ENCODE assay signal across 25 cellular contexts in genomic region chr17:6596511-6596910, GRCh38. TPM values are rescaled to one million over a fixed set of nuclear protein-coding genes. Genes with fewer than 3 reads are reported as not detected.
A peak's percentile ranks its signal among the peaks of the same experiment; 100 is the strongest.
DNase-seq lines count a peak whose midpoint lies in the region; ATAC-seq, FAIRE-seq and TF ChIP-seq lines count a peak whose summit lies in the region.
"Had no signal": no experiment of that assay in that cellular context is flagged by ENCODE, and none has a peak within 500 bp of the region (broad histone marks: within the 10 kb centered on the region; RNA-seq: fewer than 3 reads in every experiment).

No MANE protein-coding gene starts in this region.

- peak; percentile 87 for FAIRE-seq in A549 (lab: Jason Lieb, UNC)
- FAIRE-seq: A204.1, D721Med, GM12878, H54 had no signal

- H3K27ac ChIP-seq in A549 (no peak overlapping the region), SJCRH30 (peak overlapping the region; percentile 4; the same call in 1 of the 2 replicates), foreskin keratinocyte (no peak overlapping the region), esophagus muscularis mucosa (replicated peaks in 1 of 4) (no peak overlapping the region)
- H3K27ac ChIP-seq: BLaER1 treated with 17β-estradiol and CSF1 and Interleukin-3, amounts not matched to agents 10 nM and 100 nM had no signal

- DNase-seq in A549 (ENCODE audit: low read depth in 1 of 2, low spot score in 1 of 2) (no peak), SJCRH30 (peak in 1 of 2 experiments; percentile 11), fibroblast of gingiva (ENCODE audit: low read depth) (peak; percentile 19), foreskin keratinocyte (no peak), ecto neural progenitor cell (ENCODE audit: low spot score) (no peak), esophagus muscularis mucosa (ENCODE audit: extremely low spot score) (no peak)
- DNase-seq: ACHN; AML-193; BE2C; CD4-positive, alpha-beta T cell; CD8-positive, alpha-beta memory T cell; DMS 273 treated with DMSO at 0.1 percent for 48 hours; DMS79; EL; GDM1; GOT3 had no signal

- CTCF ChIA-PET in A549 (lab: Yijun Ruan, JAX): interaction anchor here (1.1 to 2.8 kb wide), 2 partner anchors 12 to 124 kb away, joined by 3 to 18 read pairs; no protein-coding TSS in a partner anchor

- H3K4me3 ChIP-seq in A549 (no peak overlapping the region), SJCRH30 (no peak overlapping the region), skeletal muscle satellite cell (ENCODE audit: low read length) (no peak overlapping the region), esophagus muscularis mucosa (no peak overlapping the region)
- H3K4me3 ChIP-seq: BLaER1 treated with 17β-estradiol and CSF1 and Interleukin-3, amounts not matched to agents 10 nM and 100 nM; GM12878; HAP-1 had no signal

- no peak for TF ChIP-seq POLR2A in A549 (IDR thresholded peaks at IDR 0.05; ENCODE audit: low read length)
- no peak for TF ChIP-seq POLR2A in esophagus muscularis mucosa (IDR thresholded peaks at IDR 0.05; ENCODE audit: low read depth)

- ATAC-seq in A549 (no peak), foreskin keratinocyte (no peak), HG03520 (IDR thresholded peaks at IDR 0.05; ENCODE audit: unreplicated experiment) (no peak)
- ATAC-seq: GM12878 had no signal

- no peak overlapping the region for H3K4me2 ChIP-seq in A549
- H3K4me2 ChIP-seq in skeletal muscle satellite cell (ENCODE audit: low read length): peak overlapping the region; percentile 31
- H3K4me2 ChIP-seq: BLaER1 treated with 17β-estradiol and CSF1 and Interleukin-3, amounts not matched to agents 10 nM and 100 nM had no signal

- peak overlapping the region; percentile 32 for H3K9ac ChIP-seq in skeletal muscle satellite cell (ENCODE audit: low read depth, low read length)
- H3K9ac ChIP-seq: BLaER1 treated with 17β-estradiol and CSF1 and Interleukin-3, amounts not matched to agents 10 nM and 100 nM had no signal

- POLR2A ChIA-PET in A549 (lab: Yijun Ruan, JAX): no interaction called here

- H3K36me3 ChIP-seq in SJCRH30 (peaks cover 11% of the 10 kb centered on the region), skeletal muscle satellite cell (ENCODE audit: insufficient read depth, low read length) (peaks cover 50% of the 10 kb centered on the region), esophagus muscularis mucosa (peaks cover 48 to 99% (median 69%) of the 10 kb centered on the region in 4 donors)

- H3K27me3 ChIP-seq in SJCRH30: no peaks in the 10 kb centered on the region
- H3K27me3 ChIP-seq in skeletal muscle satellite cell (ENCODE audit: control insufficient read depth, insufficient read depth, low read length): no peaks in the 10 kb centered on the region
- no peaks in the 10 kb centered on the region for H3K27me3 ChIP-seq in foreskin keratinocyte
- H3K27me3 ChIP-seq in esophagus muscularis mucosa: no peaks in the 10 kb centered on the region
- H3K27me3 ChIP-seq: BE2C; BLaER1 treated with 17β-estradiol and CSF1 and Interleukin-3, amounts not matched to agents 10 nM and 100 nM had no signal

- TF ChIP-seq CTCF in A549 (IDR thresholded peaks at IDR 0.05) (no peak), foreskin keratinocyte (conservative IDR thresholded peaks at IDR 0.05) (no peak), esophagus muscularis mucosa (IDR thresholded peaks at IDR 0.05) (no peak)

- TF ChIP-seq EP300 in A549 (IDR thresholded peaks at IDR 0.05) (no peak), esophagus muscularis mucosa (IDR thresholded peaks at IDR 0.05) (no peak)

- WGBS in A549 (ENCODE audit: missing lambda C conversion rate): 75% methylated on average over 2 of the region's 2 CpGs
- 77% methylated on average over 2 of the region's 2 CpGs for WGBS in esophagus muscularis mucosa

- intact Hi-C loops in esophagus muscularis mucosa (cut with DNase I): no loop called here

- TF ChIP-seq RAD21 in A549 (conservative IDR thresholded peaks at IDR 0.05 in 1 of 2, IDR thresholded peaks at IDR 0.05 in 1 of 2): no peak

- no peaks in the 10 kb centered on the region for H3K9me3 ChIP-seq in A549
- no peaks in the 10 kb centered on the region for H3K9me3 ChIP-seq in SJCRH30 (replicated peaks)
- no peaks in the 10 kb centered on the region for H3K9me3 ChIP-seq in skeletal muscle satellite cell (replicated peaks; ENCODE audit: low read length)
- no peaks in the 10 kb centered on the region for H3K9me3 ChIP-seq in esophagus muscularis mucosa
- H3K9me3 ChIP-seq: BE2C; BLaER1 treated with 17β-estradiol and CSF1 and Interleukin-3, amounts not matched to agents 10 nM and 100 nM; HAP-1 had no signal

- H3K4me1 ChIP-seq in A549 (peaks cover 47% of the 10 kb centered on the region), SJCRH30 (peaks cover 14% of the 10 kb centered on the region), skeletal muscle satellite cell (ENCODE audit: control insufficient read depth, insufficient read depth, low read length) (peaks cover 43% of the 10 kb centered on the region), foreskin keratinocyte (peaks cover 11% of the 10 kb centered on the region), esophagus muscularis mucosa (peaks cover 0 to 41% (median 28%) of the 10 kb centered on the region in 4 donors)
- H3K4me1 ChIP-seq: BE2C, HAP-1 had no signal

TF ChIP-seq in A549, 52 proteins besides CTCF, POLR2A, EP300 and RAD21:
- no peak for TF ChIP-seq HOXA7 (CRISPR knock-in tag; IDR thresholded peaks at IDR 0.05)

RNA-seq across cellular contexts. Expression of gene PITPNM3, which starts 40.2 kb away (rescaled TPM):
- polyA plus RNA-seq in A549 (2011; rRNA removed) (0.80 and 0.93 TPM in 2 replicates), A549 (2017; fragmentation: RNase III; extraction: RNeasy Plus Mini Kit Qiagen cat#74134 plus additional on column Dnase treatment) (1.8 to 2.3 TPM (median 2.2 TPM) in 3 replicates), foreskin keratinocyte (2.4 and 3.3 TPM in 2 replicates)
- 0.67 and 1.1 TPM in 2 replicates for polyA plus RNA-seq in A549 (2012; cell fraction: cytosol; rRNA removed)
- 3.8 and 4.0 TPM in 2 replicates for polyA plus RNA-seq in A549 (2012; cell fraction: nucleus; rRNA removed)
- polyA minus RNA-seq in A549 (2011; rRNA and poly(A)+ RNA removed): 1.0 and 1.4 TPM in 2 replicates
- total RNA-seq in SJCRH30 (2014; rRNA removed; shearing (Covaris generic)): 39.2 and 39.7 TPM in 2 replicates
- total RNA-seq in skeletal muscle satellite cell (2012; rRNA removed): 0.51 and 0.87 TPM in 2 replicates
- total RNA-seq in foreskin keratinocyte (6.4 and 7.4 TPM in 2 replicates), esophagus muscularis mucosa (10 to 100 TPM; 46.5 to 93.2 (median 68.9) TPM)
- polyA plus RNA-seq: CD14-positive monocyte; CD8-positive, alpha-beta memory T cell had no signal

RNA-seq across cellular contexts. Expression of gene KIAA0753, which starts 44.0 kb away (rescaled TPM):
- polyA plus RNA-seq in A549 (2011; rRNA removed) (15.2 and 21.5 TPM in 2 replicates), A549 (2017; fragmentation: RNase III; extraction: RNeasy Plus Mini Kit Qiagen cat#74134 plus additional on column Dnase treatment) (13.6 to 16.1 TPM (median 14.1 TPM) in 3 replicates), foreskin keratinocyte (4.1 and 4.5 TPM in 2 replicates)
- 4.4 and 5.1 TPM in 2 replicates for polyA plus RNA-seq in A549 (2012; cell fraction: cytosol; rRNA removed)
- polyA plus RNA-seq in A549 (2012; cell fraction: nucleus; rRNA removed): 5.5 and 11.7 TPM in 2 replicates
- polyA minus RNA-seq in A549 (2011; rRNA and poly(A)+ RNA removed): 20.8 and 21.1 TPM in 2 replicates
- 9.6 and 14.3 TPM in 2 replicates for total RNA-seq in SJCRH30 (2014; rRNA removed; shearing (Covaris generic))
- 10.7 and 16.2 TPM in 2 replicates for total RNA-seq in skeletal muscle satellite cell (2012; rRNA removed)
- total RNA-seq in foreskin keratinocyte (16.6 and 18.6 TPM in 2 replicates), esophagus muscularis mucosa (10 to 100 TPM; 36.9 to 73.9 (median 46.4) TPM)

RNA-seq across cellular contexts. Expression of gene TXNDC17, which starts 44.3 kb away (rescaled TPM):
- polyA plus RNA-seq in A549 (2011; rRNA removed): 517 and 572 TPM in 2 replicates
- polyA plus RNA-seq in A549 (2012; cell fraction: cytosol; rRNA removed): 876 and 1,178 TPM in 2 replicates
- polyA plus RNA-seq in A549 (2012; cell fraction: nucleus; rRNA removed): 419 and 424 TPM in 2 replicates
- 621 to 751 TPM (median 643 TPM) in 3 replicates for polyA plus RNA-seq in A549 (2017; fragmentation: RNase III; extraction: RNeasy Plus Mini Kit Qiagen cat#74134 plus additional on column Dnase treatment)
- 43.1 and 59.7 TPM in 2 replicates for polyA minus RNA-seq in A549 (2011; rRNA and poly(A)+ RNA removed)
- 62.0 and 66.1 TPM in 2 replicates for total RNA-seq in SJCRH30 (2014; rRNA removed; shearing (Covaris generic))
- 159 and 173 TPM in 2 replicates for total RNA-seq in skeletal muscle satellite cell (2012; rRNA removed)
- total RNA-seq in foreskin keratinocyte: 344 TPM in 2 replicates
- 611 and 639 TPM in 2 replicates for polyA plus RNA-seq in foreskin keratinocyte
- 100 to 1,000 TPM in 1 of 4 donors, 10 to 100 TPM in 3; 58.5 to 109 (median 74.2) TPM for total RNA-seq in esophagus muscularis mucosa

RNA-seq across cellular contexts. Expression of gene MED31, which starts 54.9 kb away (rescaled TPM):
- polyA plus RNA-seq in A549 (2011; rRNA removed) (49.0 and 50.2 TPM in 2 replicates), A549 (2017; fragmentation: RNase III; extraction: RNeasy Plus Mini Kit Qiagen cat#74134 plus additional on column Dnase treatment) (27.9 to 32.2 TPM (median 31.8 TPM) in 3 replicates), foreskin keratinocyte (49.2 TPM in 2 replicates)
- polyA plus RNA-seq in A549 (2012; cell fraction: cytosol; rRNA removed): 22.9 and 25.0 TPM in 2 replicates
- polyA plus RNA-seq in A549 (2012; cell fraction: nucleus; rRNA removed): 6.4 and 11.0 TPM in 2 replicates
- polyA minus RNA-seq in A549 (2011; rRNA and poly(A)+ RNA removed): 11.4 and 14.4 TPM in 2 replicates
- 20.1 and 22.1 TPM in 2 replicates for total RNA-seq in SJCRH30 (2014; rRNA removed; shearing (Covaris generic))
- 8.6 and 8.7 TPM in 2 replicates for total RNA-seq in skeletal muscle satellite cell (2012; rRNA removed)
- total RNA-seq in foreskin keratinocyte (30.5 and 34.6 TPM in 2 replicates), esophagus muscularis mucosa (1 to 10 TPM; 4.5 to 8.7 (median 6.9) TPM)

RNA-seq across cellular contexts. Expression of gene C17orf100, which starts 55.1 kb away (rescaled TPM):
- polyA plus RNA-seq in A549 (2011; rRNA removed) (4.1 and 4.2 TPM in 2 replicates), A549 (2017; fragmentation: RNase III; extraction: RNeasy Plus Mini Kit Qiagen cat#74134 plus additional on column Dnase treatment) (2.4 to 3.1 TPM (median 2.6 TPM) in 3 replicates), foreskin keratinocyte (1.1 and 1.4 TPM in 2 replicates)
- 2.1 and 2.9 TPM in 2 replicates for polyA plus RNA-seq in A549 (2012; cell fraction: cytosol; rRNA removed)
- polyA plus RNA-seq in A549 (2012; cell fraction: nucleus; rRNA removed): 1.6 and 2.0 TPM in 2 replicates
- polyA minus RNA-seq in A549 (2011; rRNA and poly(A)+ RNA removed): 1.9 TPM in 2 replicates
- 1.4 and 1.9 TPM in 2 replicates for total RNA-seq in SJCRH30 (2014; rRNA removed; shearing (Covaris generic))
- 0.44 and 0.76 TPM in 2 replicates for total RNA-seq in skeletal muscle satellite cell (2012; rRNA removed)
- total RNA-seq in foreskin keratinocyte (0.88 and 1.2 TPM in 2 replicates), esophagus muscularis mucosa (1 to 10 TPM in 1 of 4 donors, under 1 TPM in 3; 0.50 to 1.5 (median 0.84) TPM)
